Comparison of ENCODE assay signal across 1 cellular context in genomic region chr16:86334062-86334461, GRCh38.
TF ChIP-seq lines count a peak whose summit lies in the region.

No MANE protein-coding gene starts in this region.

TF ChIP-seq in IMR-90, 13 proteins besides CTCF, POLR2A, EP300 and RAD21 (continued from another document):
- TF ChIP-seq CEBPB (IDR thresholded peaks at IDR 0.05; ENCODE audit: low read depth, low read length) (no peak), CHD1 (IDR thresholded peaks at IDR 0.05; ENCODE audit: low read depth, low read length) (no peak), USF2 (IDR thresholded peaks at IDR 0.05; ENCODE audit: low read depth, low read length) (no peak), MAFK (IDR thresholded peaks at IDR 0.05; ENCODE audit: low read depth, low read length) (no peak), MAZ (IDR thresholded peaks at IDR 0.05; ENCODE audit: borderline replicate concordance, low read depth, low read length) (no peak), SMC3 (IDR thresholded peaks at IDR 0.05; ENCODE audit: low read depth, low read length) (no peak), ELK1 (IDR thresholded peaks at IDR 0.05; ENCODE audit: borderline replicate concordance, low read depth, low read length) (no peak), FOS (IDR thresholded peaks at IDR 0.05; ENCODE audit: low read depth, low read length) (no peak)
